ENCODE assay signal across 9 cellular contexts in the genomic region with DNA sequence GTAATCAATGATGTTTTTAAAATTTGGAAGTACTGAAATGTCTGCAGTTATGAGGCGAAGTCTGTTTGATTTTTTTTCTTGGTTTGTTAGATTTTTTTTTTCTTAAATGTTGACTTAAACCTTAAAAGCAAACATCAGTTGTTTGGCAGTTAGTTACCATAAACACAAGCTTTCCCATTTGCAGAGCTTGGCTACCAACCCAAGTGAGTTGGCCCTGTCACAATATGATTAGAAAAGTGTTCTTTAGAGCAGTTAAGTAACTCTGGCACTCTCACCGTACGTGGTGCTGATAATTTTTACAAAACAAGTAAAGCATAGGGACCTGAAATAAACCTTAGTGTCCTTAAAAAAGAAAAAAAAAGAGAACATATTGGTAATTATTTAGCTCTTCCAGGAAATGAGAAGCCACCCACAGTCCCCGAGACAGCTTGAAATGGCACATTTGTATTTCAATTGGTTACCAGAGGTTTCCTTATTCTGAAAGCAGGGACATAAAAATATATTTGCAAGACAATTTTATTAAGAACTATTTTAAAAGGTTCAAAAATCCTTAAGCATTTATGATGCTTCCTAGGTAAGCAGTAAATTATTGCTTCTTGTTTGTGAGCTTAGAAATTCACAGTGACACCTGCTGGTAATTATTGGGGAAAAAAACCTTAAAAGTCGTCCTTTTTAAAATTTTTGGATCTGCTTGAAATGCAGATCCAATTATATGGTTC. TPM values are rescaled to one million over a fixed set of nuclear protein-coding genes. Genes with fewer than 3 reads are reported as not detected.
A peak's percentile ranks its signal among the peaks of the same experiment; 100 is the strongest.
DNase-seq lines count a peak whose midpoint lies in the region; ATAC-seq, FAIRE-seq and TF ChIP-seq lines count a peak whose summit lies in the region.
"Had no signal": no experiment of that assay in that cellular context is flagged by ENCODE, and none has a peak within 500 bp of the region (broad histone marks: within the 10 kb centered on the region; RNA-seq: fewer than 3 reads in every experiment).

No MANE protein-coding gene starts in this region.

- H3K79me2 ChIP-seq in KMS-11 (ENCODE audit: insufficient read depth, low read depth) = no peaks in the 10 kb centered on the region
- H3K79me2 ChIP-seq in K562 (ENCODE audit: control insufficient read depth, insufficient read depth, low read length) = no peaks in the 10 kb centered on the region

- CTCF ChIA-PET in K562 (lab: Yijun Ruan, JAX; ENCODE audit: low intra/inter-chr PET ratio) = interaction anchor here (0.7 to 1.3 kb wide), 6 partner anchors 11 to 883 kb away, joined by 3 to 5 read pairs (median 4); no protein-coding TSS in a partner anchor

- H2AFZ ChIP-seq in KMS-11 (ENCODE audit: low read depth) (no peak overlapping the region), K562 (ENCODE audit: low read depth, low read length) (no peak overlapping the region)

- no peak for TF ChIP-seq POLR2A in K562 (conservative IDR thresholded peaks at IDR 0.05)

- no peak overlapping the region for H3K4me2 ChIP-seq in KMS-11
- H3K4me2 ChIP-seq in K562 (ENCODE audit: insufficient read depth, low read length) = no peak overlapping the region

- H3K27me3 ChIP-seq in KMS-11 (ENCODE audit: insufficient read depth, low read depth) (no peaks in the 10 kb centered on the region), K562 (ENCODE audit: control insufficient read depth in 2 of 2, insufficient read depth in 2 of 2, low read length in 2 of 2) (peaks cover 16 to 27% of the 10 kb centered on the region in 2 experiments), lower lobe of right lung (ENCODE audit: low read depth) (peaks cover 55% of the 10 kb centered on the region)

- H3K9ac ChIP-seq in KMS-11 = no peak overlapping the region
- H3K9ac ChIP-seq in K562 (ENCODE audit: insufficient read depth in 1 of 2, low read depth in 2 of 2, low read length in 2 of 2) = no peak overlapping the region

- intact Hi-C loops in CD14-positive monocyte (cut with micrococcal nuclease) (loop anchor here in 1 of 2 donors (5.0 kb wide), 1 partner anchor 441 kb away; no protein-coding TSS in a partner anchor), K562 (cut with micrococcal nuclease) (loop anchor here (1.0 kb wide), 1 partner anchor 241 kb away; no protein-coding TSS in a partner anchor), lower lobe of right lung (cut with DNase I) (loop anchor here (5.0 kb wide), 1 partner anchor 441 kb away; no protein-coding TSS in a partner anchor), posterior cingulate gyrus (cut with DNase I) (loop anchor here (5.0 kb wide), 2 partner anchors 171 to 441 kb away; no protein-coding TSS in a partner anchor)

- H3K36me3 ChIP-seq in KMS-11 (ENCODE audit: insufficient read depth) (no peaks in the 10 kb centered on the region), K562 (ENCODE audit: control insufficient read depth, insufficient read depth, low read length) (no peaks in the 10 kb centered on the region), lower lobe of right lung (no peaks in the 10 kb centered on the region)

- peaks cover 10% of the 10 kb centered on the region for H3K4me1 ChIP-seq in KMS-11 (ENCODE audit: low read depth, poor library complexity, severe bottlenecking)
- peaks cover 9 to 17% of the 10 kb centered on the region in 2 experiments; a peak in 4 of 5 replicates for H3K4me1 ChIP-seq in K562 (replicated peaks in 1 of 2; ENCODE audit: control insufficient read depth in 2 of 2, insufficient read depth in 2 of 2, low read length in 2 of 2)
- peaks cover 21% of the 10 kb centered on the region for H3K4me1 ChIP-seq in lower lobe of right lung

- peaks cover 3% of the 10 kb centered on the region for H3K9me1 ChIP-seq in K562 (ENCODE audit: control insufficient read depth, insufficient read depth, low read length)

- H3K4me3 ChIP-seq in KMS-11 (IDR thresholded peaks at IDR 0.05; ENCODE audit: insufficient read depth, low read depth, low read length) = no peak overlapping the region
- no peak overlapping the region for H3K4me3 ChIP-seq in K562
- H3K4me3 ChIP-seq in lower lobe of right lung = no peak overlapping the region

- peak; percentile 56 for TF ChIP-seq CTCF in CD14-positive monocyte (IDR thresholded peaks at IDR 0.05)
- TF ChIP-seq CTCF in KMS-11 (conservative IDR thresholded peaks at IDR 0.05; ENCODE audit: low read depth, low read length) = peak; percentile 56
- peak in 1 of 3 experiments; percentile 61; a peak in 2 of 6 replicates for TF ChIP-seq CTCF in K562 (IDR thresholded peaks at IDR 0.05 in 2 of 3, conservative IDR thresholded peaks at IDR 0.05 in 1 of 3; ENCODE audit: insufficient read depth in 2 of 3, low read depth in 1 of 3, low read length in 3 of 3)
- TF ChIP-seq CTCF in lower lobe of right lung (IDR thresholded peaks at IDR 0.05) = peak; percentile 51

- no peak for TF ChIP-seq EP300 in K562 (IDR thresholded peaks at IDR 0.05; ENCODE audit: low read length)

- H3K9me3 ChIP-seq in K562 (replicated peaks; ENCODE audit: control insufficient read depth, insufficient read depth, low read depth, low read length) (no peaks in the 10 kb centered on the region), lower lobe of right lung (no peaks in the 10 kb centered on the region)

- DNase-seq in CD14-positive monocyte (ENCODE audit: low spot score) = no peak
- DNase-seq in K562 (ENCODE audit: extremely low read depth in 1 of 4, low spot score in 3 of 4) = peak in 1 of 4 experiments; percentile 36
- DNase-seq in lower lobe of right lung = no peak
- no peak for DNase-seq in NOMO-1 treated with dmso at 0.1 percent for 144 hours (lab: John Stamatoyannopoulos, UW; ENCODE audit: unreplicated experiment)
- DNase-seq in posterior cingulate gyrus = no peak
- no peak for DNase-seq in stimulated activated naive B cell treated with anti-CD40 and anti-IgM and Interleukin-4, amounts not matched to agents 10 μg/mL and 1 μg/mL and 100 μg/mL, for 72 hours

- peaks cover 19% of the 10 kb centered on the region for H3K4me1 Mint-ChIP-seq in CD14-positive monocyte
- peaks cover 10 to 28% of the 10 kb centered on the region in 2 donors for H3K4me1 Mint-ChIP-seq in stimulated activated naive B cell treated with anti-CD40 and anti-IgM and Interleukin-4, amounts not matched to agents 10 μg/mL and 1 μg/mL and 100 μg/mL, for 72 hours

- peaks cover 6 to 13% of the 10 kb centered on the region in 2 donors for H3K36me3 Mint-ChIP-seq in CD14-positive monocyte
- H3K36me3 Mint-ChIP-seq in stimulated activated naive B cell treated with anti-CD40 and anti-IgM and Interleukin-4, amounts not matched to agents 10 μg/mL and 1 μg/mL and 100 μg/mL, for 72 hours = no peaks in the 10 kb centered on the region
- H3K36me3 Mint-ChIP-seq: activated naive CD4-positive, alpha-beta T cell treated with anti-CD3 and anti-CD28 coated beads, Interleukin-2, amount 50 U/mL, for 24 hours had no signal

- H3K27ac ChIP-seq in KMS-11 (no peak overlapping the region), K562 (ENCODE audit: extremely low read depth, low read depth, low read length) (no peak overlapping the region), lower lobe of right lung (no peak overlapping the region)

- H3K4me3 Mint-ChIP-seq in CD14-positive monocyte = peak overlapping the region in 1 of 2 donors; percentile 73
- no peak overlapping the region for H3K4me3 Mint-ChIP-seq in stimulated activated naive B cell treated with anti-CD40 and anti-IgM and Interleukin-4, amounts not matched to agents 10 μg/mL and 1 μg/mL and 100 μg/mL, for 72 hours
- H3K4me3 Mint-ChIP-seq: activated naive CD4-positive, alpha-beta T cell treated with anti-CD3 and anti-CD28 coated beads, Interleukin-2, amount 50 U/mL, for 24 hours had no signal

- WGBS in K562 (ENCODE audit: insufficient coverage, low coverage, missing lambda C conversion rate) = 3% methylated on average over 5 of the region's 5 CpGs

- no peaks in the 10 kb centered on the region for H4K20me1 ChIP-seq in KMS-11 (ENCODE audit: insufficient read depth)
- H4K20me1 ChIP-seq in K562 (replicated peaks; ENCODE audit: control insufficient read depth, insufficient read depth, low read length) = no peaks in the 10 kb centered on the region

- in situ Hi-C loops in K562 (cut with MboI) = loop anchor here (10.0 to 25.0 kb wide), 2 partner anchors 591 to 879 kb away; partner anchors contain the start of gene TPD52L1

- ATAC-seq in K562 (no peak), lower lobe of right lung (no peak), HG03520 (IDR thresholded peaks at IDR 0.05; ENCODE audit: unreplicated experiment) (no peak)
- ATAC-seq in stimulated activated naive B cell treated with anti-CD40 and anti-IgM and Interleukin-4, amounts not matched to agents 10 μg/mL and 1 μg/mL and 100 μg/mL, for 72 hours (replicated peaks) = no peak

- no peak overlapping the region for H3K27ac Mint-ChIP-seq in CD14-positive monocyte
- no peak overlapping the region for H3K27ac Mint-ChIP-seq in stimulated activated naive B cell treated with anti-CD40 and anti-IgM and Interleukin-4, amounts not matched to agents 10 μg/mL and 1 μg/mL and 100 μg/mL, for 72 hours
- H3K27ac Mint-ChIP-seq: activated naive CD4-positive, alpha-beta T cell treated with anti-CD3 and anti-CD28 coated beads, Interleukin-2, amount 50 U/mL, for 24 hours had no signal

- no TSS peak for BruUV-seq in K562 (replicated peaks; lab: Mats Ljungman, UMichigan)

- POLR2A ChIA-PET in K562 (lab: Yijun Ruan, JAX) = interaction anchor here (0.6 kb wide), 1 partner anchor 11 kb away, joined by 3 read pairs; no protein-coding TSS in a partner anchor

- H3K27me3 Mint-ChIP-seq in CD14-positive monocyte (ENCODE audit: low read depth in 3 of 3) = peaks cover 57 to 73% (median 65%) of the 10 kb centered on the region in 3 donors
- peaks cover 14 to 21% of the 10 kb centered on the region in 2 donors for H3K27me3 Mint-ChIP-seq in stimulated activated naive B cell treated with anti-CD40 and anti-IgM and Interleukin-4, amounts not matched to agents 10 μg/mL and 1 μg/mL and 100 μg/mL, for 72 hours

- peak; percentile 58 to 69 for TF ChIP-seq RAD21 in K562 (CRISPR knock-in tag; conservative IDR thresholded peaks at IDR 0.05 in 1 of 2, IDR thresholded peaks at IDR 0.05 in 1 of 2)

- H3K9me3 Mint-ChIP-seq in CD14-positive monocyte = peaks cover 0 to 17% (median 11%) of the 10 kb centered on the region in 7 donors
- H3K9me3 Mint-ChIP-seq in stimulated activated naive B cell treated with anti-CD40 and anti-IgM and Interleukin-4, amounts not matched to agents 10 μg/mL and 1 μg/mL and 100 μg/mL, for 72 hours = no peaks in the 10 kb centered on the region
- H3K9me3 Mint-ChIP-seq: activated naive CD4-positive, alpha-beta T cell treated with anti-CD3 and anti-CD28 coated beads, Interleukin-2, amount 50 U/mL, for 24 hours had no signal

- FAIRE-seq in K562 (lab: Jason Lieb, UNC) = no peak

RNA-seq across cellular contexts. Expression of gene HEY2, which starts 3.9 kb away (rescaled TPM):
- not detected for polyA plus RNA-seq in CD14-positive monocyte
- not detected in 2 replicates for total RNA-seq in K562 (2011; cell fraction: chromatin; rRNA removed; ENCODE audit: low replicate concordance)
- not detected in 2 replicates for total RNA-seq in K562 (2011; cell fraction: nucleolus; rRNA removed)
- not detected in 2 replicates for total RNA-seq in K562 (2011; cell fraction: nucleoplasm; rRNA removed)
- total RNA-seq in K562 (2014; rRNA removed) = not detected in 2 replicates
- total RNA-seq in K562 (2014; rRNA removed; fragmentation: Illumina TruSeq; extraction: Trizol) = not detected in 2 replicates
- total RNA-seq in K562 (2015; rRNA removed; fragmentation: Illumina TruSeq; extraction: Trizol) = not detected in 2 replicates
- total RNA-seq in K562 (2021) = 0.07 TPM in 1 of 2 replicates, not detected in the other
- polyA plus RNA-seq in K562 (2011; rRNA removed) = 0.03 and 0.07 TPM in 2 replicates
- 0.03 and 0.36 TPM in 2 replicates for polyA plus RNA-seq in K562 (2011; cell fraction: cytosol; rRNA removed)
- polyA plus RNA-seq in K562 (2011; cell fraction: nucleus; rRNA removed) = 0.04 and 0.31 TPM in 2 replicates
- polyA plus RNA-seq in K562 (2012) = 0.05 TPM in 1 of 2 replicates, not detected in the other
- 0.04 and 0.12 TPM in 2 replicates for polyA plus RNA-seq in K562 (2014; fragmentation: Illumina TruSeq; extraction: Trizol)
- polyA plus RNA-seq in K562 (2014; fragmentation: Nextera tagmentation; extraction: Ambion mirVana) = under 1 TPM in 1 of 2 experiments, not detected in 1; 0.03 TPM
- 0.07 TPM in 1 of 2 replicates, not detected in the other for polyA plus RNA-seq in K562 (2014; rRNA removed)
- not detected in 2 replicates for polyA minus RNA-seq in K562 (2011; rRNA and poly(A)+ RNA removed)
- polyA minus RNA-seq in K562 (2011; cell fraction: cytosol; rRNA and poly(A)+ RNA removed) = 0.29 TPM in 1 of 2 replicates, not detected in the other
- not detected in 2 replicates for polyA minus RNA-seq in K562 (2011; cell fraction: nucleus; rRNA and poly(A)+ RNA removed)
- total RNA-seq in lower lobe of right lung = 2.8 TPM

RNA-seq across cellular contexts. Expression of gene NCOA7, which starts 37.4 kb away (rescaled TPM):
- polyA plus RNA-seq in CD14-positive monocyte (10 to 100 TPM in 1 of 2 donors, 1 to 10 TPM in 1; 8.3 to 21.9 TPM), K562 (2011; rRNA removed) (8.9 and 9.3 TPM in 2 replicates), K562 (2014; fragmentation: Illumina TruSeq; extraction: Trizol) (11.2 and 13.6 TPM in 2 replicates), K562 (2014; fragmentation: Nextera tagmentation; extraction: Ambion mirVana) (1 to 10 TPM; 5.8 to 7.0 TPM), K562 (2014; rRNA removed) (8.5 and 11.0 TPM in 2 replicates)
- 6.1 and 37.7 TPM in 2 replicates for total RNA-seq in K562 (2011; cell fraction: chromatin; rRNA removed; ENCODE audit: low replicate concordance)
- total RNA-seq in K562 (2011; cell fraction: nucleolus; rRNA removed) = 4.8 and 5.7 TPM in 2 replicates
- total RNA-seq in K562 (2011; cell fraction: nucleoplasm; rRNA removed) = 10.2 and 13.4 TPM in 2 replicates
- total RNA-seq in K562 (2014; rRNA removed) (6.7 and 10.6 TPM in 2 replicates), K562 (2014; rRNA removed; fragmentation: Illumina TruSeq; extraction: Trizol) (14.6 and 16.9 TPM in 2 replicates), K562 (2015; rRNA removed; fragmentation: Illumina TruSeq; extraction: Trizol) (9.3 and 12.7 TPM in 2 replicates), K562 (2021) (13.8 TPM in 2 replicates), lower lobe of right lung (64.4 TPM)
- 4.6 and 7.1 TPM in 2 replicates for polyA plus RNA-seq in K562 (2011; cell fraction: cytosol; rRNA removed)
- 6.2 and 6.6 TPM in 2 replicates for polyA plus RNA-seq in K562 (2011; cell fraction: nucleus; rRNA removed)
- 10.0 and 22.1 TPM in 2 replicates for polyA plus RNA-seq in K562 (2012)
- 33.3 and 40.5 TPM in 2 replicates for polyA minus RNA-seq in K562 (2011; rRNA and poly(A)+ RNA removed)
- polyA minus RNA-seq in K562 (2011; cell fraction: cytosol; rRNA and poly(A)+ RNA removed) = 10.1 and 10.2 TPM in 2 replicates
- polyA minus RNA-seq in K562 (2011; cell fraction: nucleus; rRNA and poly(A)+ RNA removed) = 6.5 and 10.6 TPM in 2 replicates
